8 cellular contexts compared by ENCODE assay signal in the genomic region with DNA sequence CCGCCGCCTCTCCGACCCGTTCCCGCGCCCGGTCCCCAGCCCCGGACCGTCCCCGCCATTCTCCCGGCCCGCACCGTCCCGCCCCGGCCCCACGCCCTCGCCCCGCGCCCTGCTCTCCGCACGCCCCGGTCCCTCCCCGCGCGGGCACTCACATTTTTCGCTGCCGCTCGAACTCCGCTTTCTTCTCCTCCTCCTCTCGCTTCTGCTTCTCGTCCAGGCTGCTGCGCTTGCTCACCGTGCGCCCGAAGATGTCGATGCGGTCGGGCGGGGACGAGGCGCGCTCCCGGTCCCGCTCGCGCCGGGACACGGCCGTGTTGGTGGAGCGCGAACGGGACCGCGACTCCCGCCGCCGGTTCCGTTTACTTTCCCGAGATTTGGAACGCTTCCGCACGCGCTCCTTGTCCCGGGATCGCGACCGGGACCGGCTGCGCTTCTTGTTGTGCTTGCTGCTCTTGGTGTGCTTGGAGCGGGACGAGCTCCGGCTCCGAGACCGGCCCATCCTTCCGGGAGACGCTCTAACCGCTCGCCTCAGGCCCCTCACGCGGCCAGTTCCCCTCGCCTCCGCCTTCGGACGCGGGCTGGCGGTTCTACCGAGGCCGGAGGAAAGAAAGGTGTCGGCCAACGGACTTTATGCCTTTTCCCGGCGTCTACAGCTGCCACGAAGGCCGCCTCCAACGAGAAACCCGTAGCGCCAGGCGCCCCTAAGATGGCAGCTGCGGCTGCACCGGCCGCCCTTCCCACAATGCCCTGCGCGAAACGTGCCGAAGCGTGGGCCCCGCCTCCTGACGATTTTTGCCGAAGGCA. TPM values are rescaled to one million over a fixed set of nuclear protein-coding genes. Genes with fewer than 3 reads are reported as not detected.
DNase-seq lines count a peak whose midpoint lies in the region; ATAC-seq and TF ChIP-seq lines count a peak whose summit lies in the region.

TSS of gene ARGLU1 (minus strand) at position 717 of the 804 bp plus-strand sequence. CDS start at position 499, 218 bp downstream.

- H3K9me3 Mint-ChIP-seq in activated CD4-positive, alpha-beta memory T cell treated with anti-CD3 and anti-CD28 coated beads, Interleukin-2, amount 10 ng/mL, durations not matched to agents 7 days and 5 days = no peaks in the 10 kb centered on the region

- H3K27me3 Mint-ChIP-seq in activated CD4-positive, alpha-beta memory T cell treated with anti-CD3 and anti-CD28 coated beads, Interleukin-2, amount 10 ng/mL, durations not matched to agents 7 days and 5 days = no peaks in the 10 kb centered on the region

- no peak for TF ChIP-seq CTCF in BE2C (IDR thresholded peaks at IDR 0.05; ENCODE audit: low read depth, low read length)
- no peak for TF ChIP-seq CTCF in lower lobe of right lung (IDR thresholded peaks at IDR 0.05)

- CTCF ChIA-PET in activated CD4-positive, alpha-beta memory T cell treated with anti-CD3 and anti-CD28 coated beads, Interleukin-2, amount 10 ng/mL, durations not matched to agents 7 days and 5 days (lab: Charles Lee) = interaction anchor here (3.5 kb wide), 1 partner anchor 31 kb away, joined by 22 read pairs; the partner anchor contains the start of gene EFNB2

- H3K36me3 Mint-ChIP-seq in activated CD4-positive, alpha-beta memory T cell treated with anti-CD3 and anti-CD28 coated beads, Interleukin-2, amount 10 ng/mL, durations not matched to agents 7 days and 5 days (ENCODE audit: low read depth) = peaks cover 34% of the 10 kb centered on the region

- DNase-seq in BE2C (peak; percentile 95), NCI-H526 (lab: John Stamatoyannopoulos, UW) (peak; percentile 72 to 97), ecto neural progenitor cell (ENCODE audit: low spot score) (peak; percentile 97), lower lobe of right lung (peak; percentile 95)
- peak; percentile 96 for DNase-seq in activated CD4-positive, alpha-beta memory T cell treated with anti-CD3 and anti-CD28 coated beads, Interleukin-2, amount 10 ng/mL, durations not matched to agents 7 days and 5 days
- DNase-seq in stimulated activated CD4-positive, alpha-beta T cell treated with anti-CD3 and anti-CD28 coated beads, TNF-alpha, amount 100 ng/mL, for 4 hours (ENCODE audit: low read depth in 3 of 3) = peak; percentile 89 to 95 (median 93)

- H3K27me3 ChIP-seq in BE2C (no peaks in the 10 kb centered on the region), lower lobe of right lung (ENCODE audit: low read depth) (no peaks in the 10 kb centered on the region)

- H3K4me3 ChIP-seq in BE2C (ENCODE audit: low read depth, low read length) (peak within 1 kb of the TSS; percentile 95), lower lobe of right lung (peak within 1 kb of the TSS; percentile 90)

- H3K9me3 ChIP-seq in BE2C (no peaks in the 10 kb centered on the region), lower lobe of right lung (no peaks in the 10 kb centered on the region)

- H3K4me1 ChIP-seq in BE2C (no peaks in the 10 kb centered on the region; the same call in 1 of the 2 replicates), lower lobe of right lung (peaks cover 47% of the 10 kb centered on the region)

- peak within 1 kb of the TSS; percentile 99 for H3K4me3 Mint-ChIP-seq in activated CD4-positive, alpha-beta memory T cell treated with anti-CD3 and anti-CD28 coated beads, Interleukin-2, amount 10 ng/mL, durations not matched to agents 7 days and 5 days

- TF ChIP-seq POLR2A in GM19099 (IDR thresholded peaks at IDR 0.05; ENCODE audit: extremely low read depth, insufficient read length, low read depth) = peak; percentile 95

- intact Hi-C loops in lower lobe of right lung (cut with DNase I) = no loop called here

- H3K36me3 ChIP-seq in BE2C (no peaks in the 10 kb centered on the region), lower lobe of right lung (no peaks in the 10 kb centered on the region)

- H3K4me1 Mint-ChIP-seq in activated CD4-positive, alpha-beta memory T cell treated with anti-CD3 and anti-CD28 coated beads, Interleukin-2, amount 10 ng/mL, durations not matched to agents 7 days and 5 days = peaks cover 54% of the 10 kb centered on the region

- peak within 1 kb of the TSS; percentile 94 for H3K27ac Mint-ChIP-seq in activated CD4-positive, alpha-beta memory T cell treated with anti-CD3 and anti-CD28 coated beads, Interleukin-2, amount 10 ng/mL, durations not matched to agents 7 days and 5 days

- POLR2A ChIA-PET in activated CD4-positive, alpha-beta memory T cell treated with anti-CD3 and anti-CD28 coated beads, Interleukin-2, amount 10 ng/mL, durations not matched to agents 7 days and 5 days (lab: Charles Lee) = interaction anchor here (0.9 to 5.0 kb wide), 12 partner anchors 9 to 1428 kb away, joined by 3 to 48 read pairs (median 5); partner anchors contain the start of gene EFNB2

- peak; percentile 65 for ATAC-seq in HG03378 (IDR thresholded peaks at IDR 0.05; ENCODE audit: unreplicated experiment)
- peak; percentile 96 for ATAC-seq in lower lobe of right lung

- peak within 1 kb of the TSS; percentile 97 for H3K27ac ChIP-seq in lower lobe of right lung

RNA-seq across cellular contexts. Expression of gene ARGLU1, which starts in this region (rescaled TPM):
- 108 TPM for polyA plus RNA-seq in BE2C (2012; ENCODE audit: insufficient read depth, insufficient read length, low read depth)
- 100 to 1,000 TPM; 112 to 113 TPM for total RNA-seq in activated CD4-positive, alpha-beta memory T cell treated with anti-CD3 and anti-CD28 coated beads, Interleukin-2, amount 10 ng/mL, durations not matched to agents 7 days and 5 days
- total RNA-seq in lower lobe of right lung = 108 TPM

Comparison
In these comparisons a context has a peak if more than half of its experiments do, and no peak if none do; other contexts are left out.
1. Peak in every context shown above with its lines: DNase-seq, ATAC-seq, H3K4me3 ChIP-seq and H3K27ac ChIP-seq.